Comparison of ENCODE assay signal across 15 cellular contexts in genomic region chr9:37385286-37385685, GRCh38.
"Had no signal": no experiment of that assay in that cellular context is flagged by ENCODE, and none has a peak within 500 bp of the region (broad histone marks: within the 10 kb centered on the region; RNA-seq: fewer than 3 reads in every experiment).

No MANE protein-coding gene starts in this region.

- H3K4me3 ChIP-seq: esophagus squamous epithelium, gastroesophageal sphincter, lung, sigmoid colon, skin epidermis had no signal

- ATAC-seq: gastroesophageal sphincter; left colon; left ventricle myocardium superior; naive thymus-derived CD8-positive, alpha-beta T cell had no signal

- H3K36me3 ChIP-seq: esophagus squamous epithelium, gastroesophageal sphincter, sigmoid colon had no signal

- H3K9me3 ChIP-seq: esophagus squamous epithelium, gastroesophageal sphincter, sigmoid colon had no signal

- FAIRE-seq: colon had no signal

- H3K4me1 ChIP-seq: esophagus squamous epithelium, gastroesophageal sphincter, sigmoid colon had no signal

- DNase-seq: dermis blood vessel endothelial cell; esophagus squamous epithelium; foreskin fibroblast; left colon; left ventricle myocardium superior; mesenchymal stem cell; naive thymus-derived CD8-positive, alpha-beta T cell; posterior cingulate gyrus; sigmoid colon; stimulated activated CD4-positive, alpha-beta T cell treated with anti-CD3 and anti-CD28 coated beads, Interleukin-2, amount 100 ng/mL, for 24 hours; stimulated activated naive CD4-positive, alpha-beta T cell treated with Interleukin-2 at 50 U/mL for 16 hours had no signal

- H3K27ac ChIP-seq: esophagus squamous epithelium, gastroesophageal sphincter, sigmoid colon, skin epidermis had no signal

- H3K27me3 ChIP-seq: esophagus squamous epithelium, gastroesophageal sphincter, sigmoid colon had no signal
